In the genomic region with DNA sequence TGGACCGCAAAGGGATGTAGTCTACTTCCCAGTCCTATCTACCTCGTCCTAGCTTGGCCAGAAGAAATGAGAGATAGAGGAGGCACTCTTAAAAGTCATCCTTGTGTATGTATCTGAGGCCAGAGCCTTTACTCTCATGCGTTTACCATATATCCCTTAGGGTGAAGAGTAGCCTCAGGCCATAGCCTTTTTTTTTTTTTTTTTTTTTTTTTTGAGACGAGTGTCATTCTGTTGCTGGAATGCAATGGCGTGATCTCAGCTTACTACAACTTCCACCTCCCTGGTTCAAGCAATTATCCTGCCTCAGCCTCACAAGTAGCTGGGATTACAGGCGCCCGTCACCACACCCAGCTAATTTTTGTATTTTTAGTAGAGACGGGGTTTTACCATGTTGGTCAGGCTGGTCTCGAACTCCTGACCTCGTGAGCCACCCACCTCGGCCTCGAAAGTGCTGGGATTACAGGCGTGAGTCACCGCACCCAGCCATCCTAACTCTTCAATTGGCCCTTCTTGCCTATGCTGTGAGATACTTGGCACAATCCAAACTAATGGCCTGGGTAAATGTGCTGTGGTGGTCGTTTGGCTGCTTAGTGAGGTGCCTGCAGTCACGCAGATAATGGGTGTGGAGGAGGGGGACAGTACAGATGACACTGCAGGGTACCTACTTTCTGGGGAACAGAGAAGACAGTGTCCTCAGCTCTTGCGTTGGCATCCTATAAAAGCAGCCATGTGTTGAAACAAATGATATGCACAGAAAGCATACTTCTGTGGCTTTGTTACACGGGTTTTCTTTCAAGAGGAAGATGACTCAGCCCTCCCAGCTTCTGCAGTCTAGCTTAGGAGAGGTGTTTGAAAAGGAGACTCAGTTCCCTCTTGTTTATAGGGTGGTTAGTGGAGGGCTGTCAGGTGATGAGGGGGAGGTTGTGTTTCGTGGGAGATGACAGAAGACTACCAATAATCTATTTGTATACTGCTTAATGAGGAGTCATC, we compare ENCODE assay signal across 10 cellular contexts. TPM values are rescaled to one million over a fixed set of nuclear protein-coding genes. Genes with fewer than 3 reads are reported as not detected.
DNase-seq lines count a peak whose midpoint lies in the region; ATAC-seq lines count a peak whose summit lies in the region.
"Had no signal": no experiment of that assay in that cellular context is flagged by ENCODE, and none has a peak within 500 bp of the region (broad histone marks: within the 10 kb centered on the region; RNA-seq: fewer than 3 reads in every experiment).

No MANE protein-coding gene starts in this region.

- peaks cover 18% of the 10 kb centered on the region for H3K4me1 ChIP-seq in SJCRH30

- H3K27ac ChIP-seq in SJCRH30 = peak overlapping the region; percentile 75
- H3K27ac ChIP-seq: epithelial cell of prostate had no signal

- peak in 1 of 2 donors; percentile 13 for DNase-seq in activated naive CD4-positive, alpha-beta T cell treated with anti-CD3 and anti-CD28 coated beads, Interleukin-2, amount 50 U/mL, for 72 hours (ENCODE audit: low spot score in 2 of 2)
- no peak for DNase-seq in activated naive CD4-positive, alpha-beta T cell (lab: John Stamatoyannopoulos, UW)
- DNase-seq in SJCRH30 (peak in 1 of 2 experiments; percentile 25), fibroblast of peridontal ligament (ENCODE audit: extremely low read depth) (peak; percentile 45), superior temporal gyrus (ENCODE audit: extremely low spot score) (peak; percentile 18), NCI-H446 (lab: John Stamatoyannopoulos, UW) (no peak)
- DNase-seq: NCI-H69 had no signal

- H3K4me3 ChIP-seq in SJCRH30 = no peak overlapping the region

- H3K36me3 Mint-ChIP-seq in activated naive CD4-positive, alpha-beta T cell treated with anti-CD3 and anti-CD28 coated beads, Interleukin-2, amount 50 U/mL, for 72 hours = peaks cover 0 to 5% of the 10 kb centered on the region in 2 donors

- no peaks in the 10 kb centered on the region for H3K9me3 ChIP-seq in SJCRH30 (replicated peaks)

- ATAC-seq in activated naive CD4-positive, alpha-beta T cell treated with anti-CD3 and anti-CD28 coated beads, Interleukin-2, amount 50 U/mL, for 72 hours = peak; percentile 58 to 98
- ATAC-seq in GM19467 (IDR thresholded peaks at IDR 0.05; ENCODE audit: unreplicated experiment) = no peak
- ATAC-seq in GM18517 (IDR thresholded peaks at IDR 0.05; ENCODE audit: unreplicated experiment) = no peak

- H3K27ac Mint-ChIP-seq in activated naive CD4-positive, alpha-beta T cell treated with anti-CD3 and anti-CD28 coated beads, Interleukin-2, amount 50 U/mL, for 72 hours = peak overlapping the region in 1 of 2 donors; percentile 65

- peaks cover 8% of the 10 kb centered on the region for H3K36me3 ChIP-seq in SJCRH30

- no peaks in the 10 kb centered on the region for H3K9me3 Mint-ChIP-seq in activated naive CD4-positive, alpha-beta T cell treated with anti-CD3 and anti-CD28 coated beads, Interleukin-2, amount 50 U/mL, for 72 hours

- H3K27me3 ChIP-seq in SJCRH30 = no peaks in the 10 kb centered on the region

RNA-seq across cellular contexts. Expression of a gene that starts 10.4 kb away (rescaled TPM):
- not detected for total RNA-seq in activated naive CD4-positive, alpha-beta T cell treated with anti-CD3 and anti-CD28 coated beads, Interleukin-2, amount 50 U/mL, for 72 hours
- not detected in 2 replicates for total RNA-seq in SJCRH30 (2014; rRNA removed; shearing (Covaris generic))

RNA-seq across cellular contexts. Expression of a gene that starts 33.6 kb away (rescaled TPM):
- 10 to 100 TPM; 54.1 to 69.2 TPM for total RNA-seq in activated naive CD4-positive, alpha-beta T cell treated with anti-CD3 and anti-CD28 coated beads, Interleukin-2, amount 50 U/mL, for 72 hours
- 62.1 and 66.4 TPM in 2 replicates for total RNA-seq in SJCRH30 (2014; rRNA removed; shearing (Covaris generic))

Comparison
In these comparisons a context has a peak if more than half of its experiments do, and no peak if none do; other contexts are left out.
1. ATAC-seq: peak in activated naive CD4-positive, alpha-beta T cell treated with anti-CD3 and anti-CD28 coated beads, Interleukin-2, amount 50 U/mL, for 72 hours (2 of 2); none in GM19467 (single experiment) and GM18517 (single experiment).
2. DNase-seq: peak in fibroblast of peridontal ligament (single experiment) and superior temporal gyrus (single experiment); none in activated naive CD4-positive, alpha-beta T cell (0 of 4) and NCI-H446 (0 of 2).